8 cellular contexts compared by ENCODE assay signal in the genomic region with DNA sequence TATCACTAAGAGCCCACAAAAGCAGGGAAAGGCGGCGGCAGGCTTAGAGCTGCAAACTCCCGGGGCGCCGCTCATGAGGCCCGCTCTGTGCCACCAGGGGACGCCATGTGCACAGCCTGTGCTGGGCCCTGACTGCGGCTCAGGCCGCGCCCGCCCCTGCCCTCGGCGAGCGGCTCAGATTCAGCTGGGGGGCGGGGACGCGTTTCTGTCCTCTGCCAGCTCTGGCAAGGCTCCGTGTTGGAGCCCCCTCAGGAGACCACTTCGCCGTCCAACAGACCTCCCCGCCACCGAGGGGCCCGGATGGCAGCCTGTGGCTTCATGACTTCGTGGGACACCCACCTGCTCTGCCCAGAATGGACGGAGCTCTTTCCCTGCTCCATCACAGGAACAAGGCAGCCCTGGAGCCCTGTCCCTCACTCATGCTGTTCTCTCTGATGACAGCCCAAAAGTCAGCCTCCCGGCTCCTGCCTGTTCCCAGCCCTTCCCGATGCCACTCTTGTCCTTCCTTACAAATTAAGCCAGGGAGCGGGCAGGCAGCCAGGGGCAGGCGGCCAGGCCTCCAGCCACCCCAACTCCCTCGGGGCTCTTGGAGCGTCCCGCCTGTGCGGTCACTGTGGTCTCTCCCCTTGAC.
DNase-seq lines count a peak whose midpoint lies in the region; ATAC-seq and TF ChIP-seq lines count a peak whose summit lies in the region.

No MANE protein-coding gene starts in this region.

- peak overlapping the region; percentile 67 for H3K4me3 Mint-ChIP-seq in WTC11

- TF ChIP-seq CTCF in WTC11 (IDR thresholded peaks at IDR 0.05) (peak; percentile 67), mammary epithelial cell (conservative IDR thresholded peaks at IDR 0.05 in 1 of 2, IDR thresholded peaks at IDR 0.05 in 1 of 2; ENCODE audit: extremely low read depth in 1 of 2, insufficient read depth in 1 of 2, low read depth in 1 of 2, low read length in 2 of 2) (peak; percentile 85 to 99)

- POLR2A ChIA-PET in WTC11 (lab: Charles Lee) = interaction anchor here (0.6 to 1.6 kb wide), 6 partner anchors 12 to 311 kb away, joined by 3 to 33 read pairs (median 4); partner anchors contain the start of gene ABTB2

- no peak overlapping the region for H3K27ac ChIP-seq in mammary epithelial cell (ENCODE audit: insufficient read depth, low read depth, low read length)

- BruUV-seq in mammary epithelial cell (replicated peaks; lab: Mats Ljungman, UMichigan) = no TSS peak

- H3K27ac Mint-ChIP-seq in WTC11 = no peak overlapping the region

- H3K4me2 ChIP-seq in mammary epithelial cell (ENCODE audit: insufficient read depth, low read depth, low read length) = peak overlapping the region; percentile 78

- peaks cover 12% of the 10 kb centered on the region for H3K4me1 ChIP-seq in mammary epithelial cell (ENCODE audit: insufficient read depth, low read length)

- H3K27me3 ChIP-seq in mammary epithelial cell (ENCODE audit: insufficient read depth, low read length) = no peaks in the 10 kb centered on the region

- no peaks in the 10 kb centered on the region for H4K20me1 ChIP-seq in mammary epithelial cell (ENCODE audit: insufficient read depth, low read length)

- peak; percentile 71 for ATAC-seq in HG02938 (IDR thresholded peaks at IDR 0.05; ENCODE audit: unreplicated experiment)
- peak; percentile 95 for ATAC-seq in WTC11

- H3K9ac ChIP-seq in mammary epithelial cell (ENCODE audit: insufficient read depth, low read length) = no peak overlapping the region

- no peaks in the 10 kb centered on the region for H3K79me2 ChIP-seq in mammary epithelial cell (ENCODE audit: insufficient read depth, low read length)

- no peaks in the 10 kb centered on the region for H3K9me3 ChIP-seq in mammary epithelial cell (replicated peaks; ENCODE audit: insufficient read depth, low read length)

- H2AFZ ChIP-seq in mammary epithelial cell (ENCODE audit: low read depth, low read length) = peak overlapping the region; percentile 58

- 9% methylated on average over 26 of the region's 33 CpGs for WGBS in mammary epithelial cell (ENCODE audit: low coverage, missing lambda C conversion rate)

- no peaks in the 10 kb centered on the region for H3K36me3 ChIP-seq in mammary epithelial cell (ENCODE audit: insufficient read depth, low read length)

- dilution Hi-C loops in mammary epithelial cell (cut with HindIII; ENCODE audit: low sequenced_read_pairs) = loop anchor here (25.0 kb wide), 1 partner anchor 288 kb away; no protein-coding TSS in a partner anchor

- no peaks in the 10 kb centered on the region for H3K9me3 Mint-ChIP-seq in WTC11

- peaks cover 10% of the 10 kb centered on the region; the same call in 1 of the 2 replicates for H3K4me1 Mint-ChIP-seq in WTC11

- in situ Hi-C loops in mammary epithelial cell (cut with MboI; ENCODE audit: low sequenced_read_pairs in 2 of 2) = loop anchor here (5.0 to 25.0 kb wide), 2 partner anchors 188 to 313 kb away; no protein-coding TSS in a partner anchor

- DNase-seq in SIG-M5 treated with dmso at 0.1 percent for 504 hours (lab: John Stamatoyannopoulos, UW; ENCODE audit: unreplicated experiment) = peak; percentile 40
- DNase-seq in SIG-M5 (lab: John Stamatoyannopoulos, UW) = no peak
- DNase-seq in NCI-H2107 treated with DMSO at 0.1 percent for 48 hours (lab: John Stamatoyannopoulos, UW; ENCODE audit: unreplicated experiment) = peak; percentile 22
- DNase-seq in WTC11 (ENCODE audit: low spot score) = peak; percentile 92
- DNase-seq in mammary epithelial cell = peak; percentile 61
- DNase-seq in islet precursor cell = peak; percentile 89
- peak; percentile 91 for DNase-seq in stimulated activated CD4-positive, alpha-beta T cell treated with anti-CD3 and anti-CD28 coated beads, Interleukin-15, amount 100 ng/mL, for 24 hours

- CTCF ChIA-PET in WTC11 (lab: Charles Lee) (interaction anchor here (0.6 to 5.6 kb wide), 81 partner anchors 8 to 730 kb away, joined by 3 to 236 read pairs (median 5); partner anchors contain the start of genes ABTB2, CAT and ELF5), mammary epithelial cell (lab: Charles Lee; ENCODE audit: low non-redundant PET) (interaction anchor here (0.5 to 1.3 kb wide), 7 partner anchors 18 to 348 kb away, joined by 3 to 23 read pairs (median 3); partner anchors contain the start of gene ABTB2)

- intact Hi-C loops in mammary epithelial cell (cut with micrococcal nuclease) = loop anchor here (1.0 to 10.0 kb wide), 9 partner anchors 68 to 716 kb away; no protein-coding TSS in a partner anchor

- H3K27me3 Mint-ChIP-seq in WTC11 (ENCODE audit: low read depth) = no peaks in the 10 kb centered on the region

- H3K4me3 ChIP-seq in mammary epithelial cell (replicated peaks in 1 of 3; ENCODE audit: insufficient read depth in 1 of 3, low read depth in 2 of 3, low read length in 3 of 3) = peak overlapping the region; percentile 28 to 34 (median 29)

- no peaks in the 10 kb centered on the region for H3K36me3 Mint-ChIP-seq in WTC11

TF ChIP-seq in WTC11, 78 proteins besides CTCF, POLR2A, EP300 and RAD21 (continues in another document):
- peak; percentile 48; the same call in 1 of the 2 replicates for TF ChIP-seq TP53 (CRISPR knock-in tag; IDR thresholded peaks at IDR 0.05)
- no peak for TF ChIP-seq ZNF423 (CRISPR knock-in tag; IDR thresholded peaks at IDR 0.05)
- TF ChIP-seq, protein P1, sequence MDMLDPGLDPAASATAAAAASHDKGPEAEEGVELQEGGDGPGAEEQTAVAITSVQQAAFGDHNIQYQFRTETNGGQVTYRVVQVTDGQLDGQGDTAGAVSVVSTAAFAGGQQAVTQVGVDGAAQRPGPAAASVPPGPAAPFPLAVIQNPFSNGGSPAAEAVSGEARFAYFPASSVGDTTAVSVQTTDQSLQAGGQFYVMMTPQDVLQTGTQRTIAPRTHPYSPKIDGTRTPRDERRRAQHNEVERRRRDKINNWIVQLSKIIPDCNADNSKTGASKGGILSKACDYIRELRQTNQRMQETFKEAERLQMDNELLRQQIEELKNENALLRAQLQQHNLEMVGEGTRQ (CRISPR knock-in tag; IDR thresholded peaks at IDR 0.05) = peak; percentile 28; the same call in 1 of the 2 replicates
- TF ChIP-seq SP1 (CRISPR knock-in tag; conservative IDR thresholded peaks at IDR 0.05) = peak; percentile 70; the same call in 1 of the 2 replicates
- 0 out of 2 replicates have a peak, but pooled peaks have one; percentile 30 for TF ChIP-seq ZNF138 (CRISPR knock-in tag; conservative IDR thresholded peaks at IDR 0.05)
- TF ChIP-seq ETV6 (CRISPR knock-in tag; IDR thresholded peaks at IDR 0.05) = peak; percentile 18; the same call in 1 of the 2 replicates
- TF ChIP-seq ZNF425 (CRISPR knock-in tag; conservative IDR thresholded peaks at IDR 0.05) = no peak
- no peak for TF ChIP-seq ELF4 (CRISPR knock-in tag; IDR thresholded peaks at IDR 0.05; ENCODE audit: low read depth)
- TF ChIP-seq TEAD4 (CRISPR knock-in tag; IDR thresholded peaks at IDR 0.05) = no peak
- TF ChIP-seq, protein P2, sequence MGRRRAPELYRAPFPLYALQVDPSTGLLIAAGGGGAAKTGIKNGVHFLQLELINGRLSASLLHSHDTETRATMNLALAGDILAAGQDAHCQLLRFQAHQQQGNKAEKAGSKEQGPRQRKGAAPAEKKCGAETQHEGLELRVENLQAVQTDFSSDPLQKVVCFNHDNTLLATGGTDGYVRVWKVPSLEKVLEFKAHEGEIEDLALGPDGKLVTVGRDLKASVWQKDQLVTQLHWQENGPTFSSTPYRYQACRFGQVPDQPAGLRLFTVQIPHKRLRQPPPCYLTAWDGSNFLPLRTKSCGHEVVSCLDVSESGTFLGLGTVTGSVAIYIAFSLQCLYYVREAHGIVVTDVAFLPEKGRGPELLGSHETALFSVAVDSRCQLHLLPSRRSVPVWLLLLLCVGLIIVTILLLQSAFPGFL (CRISPR knock-in tag; IDR thresholded peaks at IDR 0.05; ENCODE audit: borderline replicate concordance) = no peak
